In the genomic region with DNA sequence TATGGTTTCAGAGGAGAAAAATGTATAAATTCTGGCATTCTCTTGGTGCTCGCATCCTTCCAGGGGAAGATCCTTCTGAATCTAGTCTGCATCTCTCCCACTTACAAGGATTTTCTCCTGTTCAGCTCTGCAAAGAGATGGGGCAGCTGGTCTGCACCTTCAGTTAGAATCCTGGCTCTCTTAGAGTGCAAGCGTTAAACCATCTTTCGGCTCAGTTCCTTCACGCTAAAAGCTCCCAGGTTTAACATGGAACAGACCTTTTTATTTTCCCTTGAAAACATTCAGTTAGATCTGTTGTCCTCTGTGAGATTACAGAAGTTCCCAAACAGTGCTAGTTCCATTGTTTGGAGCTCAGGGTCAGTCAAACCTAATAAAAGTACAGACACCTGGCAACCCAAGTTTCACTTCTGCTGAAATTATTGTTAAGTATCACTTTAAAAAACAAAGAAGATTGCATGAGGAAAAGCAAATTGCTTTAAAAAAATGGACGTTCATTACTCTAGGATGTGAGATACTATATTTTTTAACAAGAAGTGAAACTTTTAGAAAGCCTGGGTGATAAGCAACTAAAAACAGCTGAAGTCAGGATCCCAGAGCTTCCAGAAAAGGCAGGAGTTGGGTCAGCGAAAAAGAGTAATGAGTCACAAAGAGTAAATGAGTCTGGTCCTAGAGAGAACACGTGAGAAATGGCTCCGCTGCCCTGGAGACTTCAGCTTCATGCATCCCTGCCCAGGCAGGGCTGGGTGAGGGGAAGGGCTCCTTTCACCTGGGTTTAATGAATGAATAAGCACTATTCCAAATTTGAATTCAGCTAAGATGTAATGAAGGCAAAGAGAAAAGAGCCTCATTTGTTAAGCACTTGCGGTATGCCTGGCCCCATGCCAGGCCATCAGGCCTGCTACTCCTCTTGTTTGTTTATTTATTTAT, we compare ENCODE assay signal across 8 cellular contexts.
DNase-seq lines count a peak whose midpoint lies in the region; ATAC-seq and TF ChIP-seq lines count a peak whose summit lies in the region.

No MANE protein-coding gene starts in this region.

- H3K27ac Mint-ChIP-seq in activated naive CD4-positive, alpha-beta T cell treated with anti-CD3 and anti-CD28 coated beads, Interleukin-2, amount 50 U/mL, for 72 hours, result no peak overlapping the region

- no peaks in the 10 kb centered on the region for H3K4me1 ChIP-seq in effector memory CD4-positive, alpha-beta T cell (ENCODE audit: control insufficient read depth, insufficient read depth, low read length, poor library complexity, severe bottlenecking)

- no peaks in the 10 kb centered on the region for H3K27me3 ChIP-seq in effector memory CD4-positive, alpha-beta T cell (replicated peaks; ENCODE audit: control insufficient read depth, insufficient read depth, low read length, poor library complexity, severe bottlenecking)

- no peak overlapping the region for H3K27ac ChIP-seq in effector memory CD4-positive, alpha-beta T cell (ENCODE audit: insufficient read depth, low read length, poor library complexity, severe bottlenecking)

- DNase-seq in NCI-H526 treated with DMSO at 0.1 percent for 48 hours (lab: John Stamatoyannopoulos, UW), result peak; percentile 14
- DNase-seq in epithelial cell of proximal tubule (ENCODE audit: low read depth), result peak; percentile 83
- peak; percentile 80 for DNase-seq in pons (ENCODE audit: low spot score)
- DNase-seq in activated naive CD4-positive, alpha-beta T cell treated with anti-CD3 and anti-CD28 coated beads, Interleukin-2, amount 50 U/mL, for 72 hours (ENCODE audit: low spot score in 2 of 2), result no peak
- no peak for DNase-seq in effector memory CD4-positive, alpha-beta T cell
- no peak for DNase-seq in stimulated activated CD4-positive, alpha-beta T cell treated with anti-CD3 and anti-CD28 coated beads, Interleukin-2, amount 100 ng/mL, for 48 hours

- TF ChIP-seq CTCF in epithelial cell of proximal tubule (conservative IDR thresholded peaks at IDR 0.05; ENCODE audit: low read depth, low read length), result no peak

- no peaks in the 10 kb centered on the region for H3K36me3 Mint-ChIP-seq in activated naive CD4-positive, alpha-beta T cell treated with anti-CD3 and anti-CD28 coated beads, Interleukin-2, amount 50 U/mL, for 72 hours

- ATAC-seq in GM18520 (IDR thresholded peaks at IDR 0.05; ENCODE audit: unreplicated experiment) (peak; percentile 59), HG02588 (IDR thresholded peaks at IDR 0.05; ENCODE audit: unreplicated experiment) (peak; percentile 69)
- no peak for ATAC-seq in activated naive CD4-positive, alpha-beta T cell treated with anti-CD3 and anti-CD28 coated beads, Interleukin-2, amount 50 U/mL, for 72 hours

- H3K4me3 ChIP-seq in epithelial cell of proximal tubule (ENCODE audit: low read depth, low read length), result no peak overlapping the region
- H3K4me3 ChIP-seq in effector memory CD4-positive, alpha-beta T cell (ENCODE audit: insufficient read depth, low read depth, low read length, poor library complexity, severe bottlenecking), result no peak overlapping the region

- H3K9me3 Mint-ChIP-seq in activated naive CD4-positive, alpha-beta T cell treated with anti-CD3 and anti-CD28 coated beads, Interleukin-2, amount 50 U/mL, for 72 hours, result no peaks in the 10 kb centered on the region

- no peaks in the 10 kb centered on the region for H3K9me3 ChIP-seq in effector memory CD4-positive, alpha-beta T cell (ENCODE audit: control insufficient read depth, low read length)

- H3K36me3 ChIP-seq in effector memory CD4-positive, alpha-beta T cell (ENCODE audit: control insufficient read depth, insufficient read depth, low read length), result no peaks in the 10 kb centered on the region

Comparison
In these comparisons a context has a peak if more than half of its experiments do, and no peak if none do; other contexts are left out.
1. ATAC-seq: peak in GM18520 (single experiment) and HG02588 (single experiment); none in activated naive CD4-positive, alpha-beta T cell treated with anti-CD3 and anti-CD28 coated beads, Interleukin-2, amount 50 U/mL, for 72 hours (0 of 2).
2. DNase-seq: peak in NCI-H526 treated with DMSO at 0.1 percent for 48 hours (single experiment), epithelial cell of proximal tubule (single experiment) and pons (single experiment); none in activated naive CD4-positive, alpha-beta T cell treated with anti-CD3 and anti-CD28 coated beads, Interleukin-2, amount 50 U/mL, for 72 hours (0 of 2), effector memory CD4-positive, alpha-beta T cell (0 of 3) and stimulated activated CD4-positive, alpha-beta T cell treated with anti-CD3 and anti-CD28 coated beads, Interleukin-2, amount 100 ng/mL, for 48 hours (0 of 2).